20 cellular contexts compared by ENCODE assay signal in genomic region chr4:7760228-7760627, GRCh38.
DNase-seq lines count a peak whose midpoint lies in the region; ATAC-seq, FAIRE-seq and TF ChIP-seq lines count a peak whose summit lies in the region.
"Had no signal": no experiment of that assay in that cellular context is flagged by ENCODE, and none has a peak within 500 bp of the region (broad histone marks: within the 10 kb centered on the region; RNA-seq: fewer than 3 reads in every experiment).

No MANE protein-coding gene starts in this region.

- no peaks in the 10 kb centered on the region for H3K36me3 Mint-ChIP-seq in activated T-cell treated with anti-CD3 and anti-CD28 coated beads, Interleukin-2, amount 50 U/mL, for 72 hours (ENCODE audit: insufficient read depth in 2 of 2)
- no peaks in the 10 kb centered on the region for H3K36me3 Mint-ChIP-seq in activated naive CD8-positive, alpha-beta T cell treated with anti-CD3 and anti-CD28 coated beads for 36 hours
- peaks cover 0 to 13% (median 0%) of the 10 kb centered on the region in 3 donors for H3K36me3 Mint-ChIP-seq in naive thymus-derived CD8-positive, alpha-beta T cell

- TF ChIP-seq POLR2A in IMR-90 (IDR thresholded peaks at IDR 0.05; ENCODE audit: low read depth, low read length), result no peak

- peaks cover 70% of the 10 kb centered on the region for H3K36me3 ChIP-seq in IMR-90 (ENCODE audit: control insufficient read depth, insufficient read depth, low read length)
- peaks cover 86% of the 10 kb centered on the region for H3K36me3 ChIP-seq in osteoblast (ENCODE audit: insufficient read depth, low read length)
- H3K36me3 ChIP-seq: uterus had no signal

- H2BK20ac ChIP-seq in IMR-90 (ENCODE audit: low read depth, low read length), result no peak overlapping the region

- no peak overlapping the region for H2BK5ac ChIP-seq in IMR-90 (ENCODE audit: low read depth, low read length, poor library complexity, severe bottlenecking)

- no peak overlapping the region for H3K4ac ChIP-seq in IMR-90 (ENCODE audit: low read depth, low read length)

- no peak overlapping the region for H3K4me2 ChIP-seq in IMR-90 (ENCODE audit: low read depth, low read length)
- H3K4me2 ChIP-seq in osteoblast (ENCODE audit: insufficient read depth, low read length), result no peak overlapping the region
- H3K4me2 ChIP-seq: SK-N-SH had no signal

- no peak for FAIRE-seq in urothelium cell line (lab: Jason Lieb, UNC)
- FAIRE-seq: GM18507 had no signal

- no peak overlapping the region for H3K23ac ChIP-seq in IMR-90 (ENCODE audit: low read depth, low read length)

- H3K27ac Mint-ChIP-seq in activated T-cell treated with anti-CD3 and anti-CD28 coated beads, Interleukin-2, amount 50 U/mL, for 72 hours, result peak overlapping the region; percentile 96
- H3K27ac Mint-ChIP-seq in activated naive CD8-positive, alpha-beta T cell treated with anti-CD3 and anti-CD28 coated beads for 36 hours, result peak overlapping the region; percentile 87
- peak overlapping the region; percentile 87 to 99 (median 96) for H3K27ac Mint-ChIP-seq in naive thymus-derived CD8-positive, alpha-beta T cell

- dilution Hi-C loops in IMR-90 (cut with HindIII; ENCODE audit: low sequenced_read_pairs, unreplicated experiment), result no loop called here

- H3K9me3 ChIP-seq in IMR-90 (ENCODE audit: control insufficient read depth, insufficient read depth, low read length) (no peaks in the 10 kb centered on the region), osteoblast (ENCODE audit: low read depth, low read length) (no peaks in the 10 kb centered on the region)
- H3K9me3 ChIP-seq: body of pancreas, SK-N-SH, uterus had no signal

- no peaks in the 10 kb centered on the region for H3K9me3 Mint-ChIP-seq in activated T-cell treated with anti-CD3 and anti-CD28 coated beads, Interleukin-2, amount 50 U/mL, for 72 hours
- H3K9me3 Mint-ChIP-seq in activated naive CD8-positive, alpha-beta T cell treated with anti-CD3 and anti-CD28 coated beads for 36 hours, result no peaks in the 10 kb centered on the region
- H3K9me3 Mint-ChIP-seq in naive thymus-derived CD8-positive, alpha-beta T cell, result no peaks in the 10 kb centered on the region

- H4K20me1 ChIP-seq in IMR-90 (ENCODE audit: insufficient read depth, low read length), result peaks cover 56% of the 10 kb centered on the region
- H4K20me1 ChIP-seq in osteoblast (ENCODE audit: insufficient read depth, low read length), result peaks cover 85% of the 10 kb centered on the region

- peaks cover 56% of the 10 kb centered on the region for H3K79me2 ChIP-seq in osteoblast (ENCODE audit: insufficient read depth, low read length)

- no peak overlapping the region for H2AK9ac ChIP-seq in IMR-90 (replicated peaks; ENCODE audit: low read depth, low read length, poor library complexity)

- H3K4me3 Mint-ChIP-seq in activated T-cell treated with anti-CD3 and anti-CD28 coated beads, Interleukin-2, amount 50 U/mL, for 72 hours, result peak overlapping the region; percentile 50 to 93
- peak overlapping the region; percentile 66 for H3K4me3 Mint-ChIP-seq in activated naive CD8-positive, alpha-beta T cell treated with anti-CD3 and anti-CD28 coated beads for 36 hours
- peak overlapping the region; percentile 42 to 92 (median 82) for H3K4me3 Mint-ChIP-seq in naive thymus-derived CD8-positive, alpha-beta T cell

- H3K56ac ChIP-seq in IMR-90 (ENCODE audit: extremely low read depth, insufficient read depth, low read length), result no peak overlapping the region

- BruUV-seq in IMR-90 (replicated peaks; lab: Mats Ljungman, UMichigan), result no TSS peak

- H2AK5ac ChIP-seq in IMR-90 (ENCODE audit: low read depth, low read length), result no peak overlapping the region

- TF ChIP-seq RAD21 in IMR-90 (IDR thresholded peaks at IDR 0.05; ENCODE audit: low read length), result no peak

- no peak overlapping the region for H4K91ac ChIP-seq in IMR-90 (ENCODE audit: insufficient read depth, low read depth, low read length)

- H3K4me3 ChIP-seq in IMR-90 (ENCODE audit: insufficient read depth, low read depth, low read length), result no peak overlapping the region
- no peak overlapping the region for H3K4me3 ChIP-seq in osteoblast (ENCODE audit: insufficient read depth, low read length)
- H3K4me3 ChIP-seq: body of pancreas, coronary artery, GM23248, uterus had no signal

- H3K4me1 Mint-ChIP-seq in activated T-cell treated with anti-CD3 and anti-CD28 coated beads, Interleukin-2, amount 50 U/mL, for 72 hours (ENCODE audit: low read depth), result no peaks in the 10 kb centered on the region
- peaks cover 24% of the 10 kb centered on the region for H3K4me1 Mint-ChIP-seq in activated naive CD8-positive, alpha-beta T cell treated with anti-CD3 and anti-CD28 coated beads for 36 hours
- H3K4me1 Mint-ChIP-seq in naive thymus-derived CD8-positive, alpha-beta T cell, result peaks cover 14 to 42% (median 32%) of the 10 kb centered on the region in 4 donors

- peaks cover 13% of the 10 kb centered on the region; the same call in 1 of the 2 replicates for H3K9me1 ChIP-seq in IMR-90 (ENCODE audit: insufficient read depth, low read length)

- no peak for ATAC-seq in activated T-cell treated with anti-CD3 and anti-CD28 coated beads, Interleukin-2, amount 50 U/mL, for 72 hours (replicated peaks in 1 of 2)
- ATAC-seq in IMR-90 (ENCODE audit: low read depth), result no peak
- ATAC-seq in naive thymus-derived CD8-positive, alpha-beta T cell, result no peak
- ATAC-seq: body of pancreas, PC-3 had no signal

- no peak overlapping the region for H2BK120ac ChIP-seq in IMR-90 (ENCODE audit: low read depth, low read length)

- H2AFZ ChIP-seq in IMR-90 (replicated peaks; ENCODE audit: low read length, poor library complexity), result no peak overlapping the region
- H2AFZ ChIP-seq in osteoblast (ENCODE audit: low read length), result no peak overlapping the region
- H2AFZ ChIP-seq: GM23248 had no signal

- in situ Hi-C loops in IMR-90 (cut with MboI; ENCODE audit: low sequenced_read_pairs), result loop anchor here (10.0 kb wide), 1 partner anchor 225 kb away; no protein-coding TSS in a partner anchor

- H3K27ac ChIP-seq in IMR-90 (ENCODE audit: insufficient read depth, low read length) (0 out of 2 replicates have a peak overlapping the region, but pooled peaks have one; percentile 32), osteoblast (ENCODE audit: low read depth, low read length) (no peak overlapping the region)
- H3K27ac ChIP-seq: body of pancreas, coronary artery, GM23248, uterus had no signal

- no peak overlapping the region for H3K18ac ChIP-seq in IMR-90 (ENCODE audit: low read depth, low read length)

- intact Hi-C loops in IMR-90 (cut with micrococcal nuclease), result no loop called here

- H4K8ac ChIP-seq in IMR-90 (ENCODE audit: low read depth in 2 of 2, low read length in 2 of 2), result no peak overlapping the region

- peaks cover 23 to 51% of the 10 kb centered on the region in 2 experiments; a peak in 2 of 4 replicates for H3K79me1 ChIP-seq in IMR-90 (ENCODE audit: low read depth in 1 of 2, low read length in 2 of 2)

- POLR2A ChIA-PET in IMR-90 (lab: Charles Lee; ENCODE audit: unreplicated experiment), result no interaction called here
- POLR2A ChIA-PET in naive thymus-derived CD8-positive, alpha-beta T cell (lab: Charles Lee), result no interaction called here

- TF ChIP-seq CTCF in IMR-90 (conservative IDR thresholded peaks at IDR 0.05; ENCODE audit: low read depth, low read length) (no peak), osteoblast (IDR thresholded peaks at IDR 0.05; ENCODE audit: extremely low read depth, low read depth, low read length) (no peak)

- H2BK15ac ChIP-seq in IMR-90 (ENCODE audit: low read depth, low read length), result no peak overlapping the region

- no peak overlapping the region for H4K5ac ChIP-seq in IMR-90 (ENCODE audit: low read depth, low read length)

- H3K27me3 Mint-ChIP-seq in activated T-cell treated with anti-CD3 and anti-CD28 coated beads, Interleukin-2, amount 50 U/mL, for 72 hours (ENCODE audit: low read depth), result no peaks in the 10 kb centered on the region
- peaks cover 3% of the 10 kb centered on the region for H3K27me3 Mint-ChIP-seq in activated naive CD8-positive, alpha-beta T cell treated with anti-CD3 and anti-CD28 coated beads for 36 hours
- no peaks in the 10 kb centered on the region for H3K27me3 Mint-ChIP-seq in naive thymus-derived CD8-positive, alpha-beta T cell

- H3K27me3 ChIP-seq in IMR-90 (ENCODE audit: control insufficient read depth, insufficient read depth, low read length), result no peaks in the 10 kb centered on the region
- no peaks in the 10 kb centered on the region for H3K27me3 ChIP-seq in osteoblast (ENCODE audit: insufficient read depth, low read length)
- H3K27me3 ChIP-seq: body of pancreas, uterus had no signal

- CTCF ChIA-PET in IMR-90 (lab: Yijun Ruan, JAX), result no interaction called here

- H3K9ac ChIP-seq in IMR-90 (ENCODE audit: low read depth, low read length), result no peak overlapping the region
- H3K9ac ChIP-seq: GM23248, SK-N-SH had no signal

- DNase-seq in activated T-cell treated with anti-CD3 and anti-CD28 coated beads, Interleukin-2, amount 50 U/mL, for 72 hours, result no peak
- no peak for DNase-seq in activated T-cell treated with anti-CD3 and anti-CD28 coated beads, Interleukin-2, amount 50 U/mL, for 48 hours
- DNase-seq in IMR-90 (no peak), NCI-H524 (lab: John Stamatoyannopoulos, UW) (no peak), urothelium cell line (ENCODE audit: low spot score) (no peak), osteoblast (ENCODE audit: insufficient read length, low spot score, missing footprints) (no peak)
- no peak for DNase-seq in activated naive CD8-positive, alpha-beta T cell treated with anti-CD3 and anti-CD28 coated beads for 36 hours
- DNase-seq in naive thymus-derived CD8-positive, alpha-beta T cell, result no peak
- DNase-seq: activated gamma-delta T cell treated with Interleukin-2 at 50 U/mL for 16 hours, body of pancreas, foreskin fibroblast, GM23248, NCI-H1436 treated with DMSO at 0.1 percent for 48 hours, NCI-H2171, NCI-H774, PC-3, SK-N-SH, uterus had no signal

- H3K4me1 ChIP-seq in IMR-90 (ENCODE audit: control insufficient read depth, insufficient read depth, low read length) (peaks cover 4% of the 10 kb centered on the region), osteoblast (ENCODE audit: insufficient read depth, low read length) (peaks cover 7% of the 10 kb centered on the region)
- H3K4me1 ChIP-seq: body of pancreas had no signal

- no CpG with 5 or more reads among the region's 9 CpGs for WGBS in IMR-90 (ENCODE audit: extremely low coverage in 2 of 2, insufficient read length in 1 of 2), 2 experiments

- no peak overlapping the region for H3K14ac ChIP-seq in IMR-90 (replicated peaks; ENCODE audit: low read depth, low read length)

TF ChIP-seq in IMR-90, 13 proteins besides CTCF, POLR2A, EP300 and RAD21:
- TF ChIP-seq CEBPB (IDR thresholded peaks at IDR 0.05; ENCODE audit: low read depth, low read length), result no peak
- TF ChIP-seq NFE2L2 (IDR thresholded peaks at IDR 0.05; ENCODE audit: low read depth, low read length), result peak; percentile 58; the same call in 1 of the 2 replicates
